In the genomic region with DNA sequence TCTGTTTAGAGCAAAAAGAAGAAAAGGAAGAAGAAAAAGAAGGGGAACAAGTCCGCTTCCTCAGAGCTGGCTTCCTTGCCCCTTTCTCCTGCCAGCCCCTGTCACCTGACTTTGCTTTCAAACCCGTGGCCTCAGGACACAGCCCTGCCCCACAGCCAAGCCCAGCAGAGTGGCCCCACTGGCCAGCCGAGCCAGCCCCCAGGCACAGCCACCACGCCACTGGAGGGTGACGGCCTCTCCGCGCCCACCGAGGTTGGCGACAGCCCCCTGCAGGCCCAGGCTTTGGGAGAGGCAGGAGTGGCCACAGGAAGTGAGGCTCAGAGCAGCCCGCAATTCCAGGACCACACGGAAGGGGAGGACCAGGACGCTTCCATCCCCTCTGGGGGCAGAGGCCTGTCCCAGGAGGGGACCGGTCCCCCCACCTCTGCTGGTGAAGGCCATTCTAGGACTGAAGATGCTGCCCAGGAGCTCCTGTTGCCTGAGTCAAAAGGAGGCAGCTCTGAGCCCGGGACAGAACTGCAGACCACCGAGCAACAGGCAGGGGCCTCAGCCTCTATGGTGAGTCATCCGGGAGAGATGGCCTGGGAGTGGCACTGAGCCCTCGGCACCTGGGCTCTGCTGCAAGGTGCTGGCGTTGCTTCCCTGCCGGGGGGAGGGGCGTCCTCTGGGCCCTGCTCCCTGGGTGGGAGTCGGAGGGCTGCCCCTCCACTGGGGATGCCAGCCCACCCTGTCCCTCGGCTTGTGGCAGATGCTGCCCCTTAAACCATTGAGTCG, we compare ENCODE assay signal across 12 cellular contexts. TPM values are rescaled to one million over a fixed set of nuclear protein-coding genes. Genes with fewer than 3 reads are reported as not detected.
DNase-seq lines count a peak whose midpoint lies in the region; ATAC-seq and TF ChIP-seq lines count a peak whose summit lies in the region.
"Had no signal": no experiment of that assay in that cellular context is flagged by ENCODE, and none has a peak within 500 bp of the region (broad histone marks: within the 10 kb centered on the region; RNA-seq: fewer than 3 reads in every experiment).

No MANE protein-coding gene starts in this region.

- H3K9me3 Mint-ChIP-seq in activated naive CD4-positive, alpha-beta T cell treated with anti-CD3 and anti-CD28 coated beads, Interleukin-2, amount 50 U/mL, for 72 hours = no peaks in the 10 kb centered on the region
- no peaks in the 10 kb centered on the region for H3K9me3 Mint-ChIP-seq in T-cell
- no peaks in the 10 kb centered on the region for H3K9me3 Mint-ChIP-seq in stimulated activated effector memory CD8-positive, alpha-beta T cell treated with anti-CD3 and anti-CD28 coated beads, Interleukin-12 subunit alpha, Interleukin-12 subunit beta, amount 100 ng/mL, for 72 hours

- no peaks in the 10 kb centered on the region for H3K27me3 Mint-ChIP-seq in T-cell

- H3K27ac Mint-ChIP-seq in activated naive CD4-positive, alpha-beta T cell treated with anti-CD3 and anti-CD28 coated beads, Interleukin-2, amount 50 U/mL, for 72 hours = peak overlapping the region; percentile 70 to 91
- peak overlapping the region; percentile 43 to 73 for H3K27ac Mint-ChIP-seq in T-cell
- H3K27ac Mint-ChIP-seq in stimulated activated effector memory CD8-positive, alpha-beta T cell treated with anti-CD3 and anti-CD28 coated beads, Interleukin-12 subunit alpha, Interleukin-12 subunit beta, amount 100 ng/mL, for 72 hours = peak overlapping the region; percentile 90

- H3K4me3 Mint-ChIP-seq in T-cell = no peak overlapping the region
- H3K4me3 Mint-ChIP-seq in stimulated activated effector memory CD8-positive, alpha-beta T cell treated with anti-CD3 and anti-CD28 coated beads, Interleukin-12 subunit alpha, Interleukin-12 subunit beta, amount 100 ng/mL, for 72 hours = no peak overlapping the region

- no peaks in the 10 kb centered on the region for H3K4me1 ChIP-seq in suprapubic skin
- H3K4me1 ChIP-seq: vagina had no signal

- TF ChIP-seq CTCF in suprapubic skin (IDR thresholded peaks at IDR 0.05) = no peak

- H3K4me3 ChIP-seq in iPS-11a (ENCODE audit: low read depth, low read length) = peak overlapping the region; percentile 4
- H3K4me3 ChIP-seq in suprapubic skin = no peak overlapping the region
- H3K4me3 ChIP-seq: vagina had no signal

- peaks cover 55% of the 10 kb centered on the region for H3K36me3 ChIP-seq in suprapubic skin

- ATAC-seq in activated naive CD4-positive, alpha-beta T cell treated with anti-CD3 and anti-CD28 coated beads, Interleukin-2, amount 50 U/mL, for 72 hours = no peak
- no peak for ATAC-seq in T-cell (replicated peaks in 1 of 4)
- no peak for ATAC-seq in stimulated activated effector memory CD8-positive, alpha-beta T cell treated with anti-CD3 and anti-CD28 coated beads, Interleukin-12 subunit alpha, Interleukin-12 subunit beta, amount 100 ng/mL, for 72 hours

- WGBS in suprapubic skin = 81% methylated on average over 6 of the region's 23 CpGs

- no peak for TF ChIP-seq EP300 in suprapubic skin (IDR thresholded peaks at IDR 0.05)

- DNase-seq in activated naive CD4-positive, alpha-beta T cell treated with anti-CD3 and anti-CD28 coated beads, Interleukin-2, amount 50 U/mL, for 72 hours (ENCODE audit: low spot score in 2 of 2) = no peak
- no peak for DNase-seq in activated naive CD4-positive, alpha-beta T cell treated with anti-CD3 and anti-CD28 coated beads, Interleukin-2, amount 50 U/mL, for 16 hours
- DNase-seq in T-cell = no peak
- DNase-seq in stimulated activated effector memory CD8-positive, alpha-beta T cell treated with anti-CD3 and anti-CD28 coated beads, Interleukin-12 subunit alpha, Interleukin-12 subunit beta, amount 100 ng/mL, for 72 hours (ENCODE audit: low spot score in 2 of 2) = no peak
- DNase-seq in stimulated activated CD4-positive, alpha-beta T cell treated with anti-CD3 and anti-CD28 coated beads, Interleukin-4, amount 100 ng/mL, for 4 hours = no peak
- DNase-seq in AML-193 (lab: John Stamatoyannopoulos, UW) = no peak
- no peak for DNase-seq in suprapubic skin (ENCODE audit: low spot score in 2 of 2)
- DNase-seq: activated CD8-positive, alpha-beta memory T cell treated with anti-CD3 and anti-CD28 coated beads, Interleukin-2, amount 50 U/mL, for 4 hours; EL; HCEC 1CT had no signal

- POLR2A ChIA-PET in T-cell (lab: Charles Lee) = no interaction called here

- no peaks in the 10 kb centered on the region for H3K27me3 ChIP-seq in suprapubic skin
- H3K27me3 ChIP-seq: vagina had no signal

- no peak overlapping the region for H3K27ac ChIP-seq in suprapubic skin
- H3K27ac ChIP-seq: vagina had no signal

- H3K36me3 Mint-ChIP-seq in activated naive CD4-positive, alpha-beta T cell treated with anti-CD3 and anti-CD28 coated beads, Interleukin-2, amount 50 U/mL, for 72 hours = peaks cover 22 to 36% of the 10 kb centered on the region in 2 donors
- peaks cover 37% of the 10 kb centered on the region for H3K36me3 Mint-ChIP-seq in T-cell
- H3K36me3 Mint-ChIP-seq in stimulated activated effector memory CD8-positive, alpha-beta T cell treated with anti-CD3 and anti-CD28 coated beads, Interleukin-12 subunit alpha, Interleukin-12 subunit beta, amount 100 ng/mL, for 72 hours = no peaks in the 10 kb centered on the region

- CTCF ChIA-PET in T-cell (lab: Charles Lee) = no interaction called here

- no peak for TF ChIP-seq POLR2A in suprapubic skin (IDR thresholded peaks at IDR 0.05)

- H3K4me1 Mint-ChIP-seq in T-cell = peaks cover 5 to 12% (median 10%) of the 10 kb centered on the region in 3 donors
- peaks cover 31% of the 10 kb centered on the region for H3K4me1 Mint-ChIP-seq in stimulated activated effector memory CD8-positive, alpha-beta T cell treated with anti-CD3 and anti-CD28 coated beads, Interleukin-12 subunit alpha, Interleukin-12 subunit beta, amount 100 ng/mL, for 72 hours

- H3K9me3 ChIP-seq in suprapubic skin = no peaks in the 10 kb centered on the region
- H3K9me3 ChIP-seq: vagina had no signal

RNA-seq across cellular contexts. Expression of gene RNF213, which starts 27.3 kb away (rescaled TPM):
- 100 to 1,000 TPM; 415 to 602 TPM for total RNA-seq in activated naive CD4-positive, alpha-beta T cell treated with anti-CD3 and anti-CD28 coated beads, Interleukin-2, amount 50 U/mL, for 72 hours
- 100 to 1,000 TPM; 433 to 628 (median 590) TPM for total RNA-seq in T-cell
- 100 to 1,000 TPM in 2 of 4 donors, 10 to 100 TPM in 2; 57.8 to 197 (median 94.1) TPM for total RNA-seq in suprapubic skin
